Comparison of ENCODE assay signal across 9 cellular contexts in genomic region chr5:171405615-171406014, GRCh38.
DNase-seq lines count a peak whose midpoint lies in the region; ATAC-seq and TF ChIP-seq lines count a peak whose summit lies in the region.
"Had no signal": no experiment of that assay in that cellular context is flagged by ENCODE, and none has a peak within 500 bp of the region (broad histone marks: within the 10 kb centered on the region; RNA-seq: fewer than 3 reads in every experiment).

No MANE protein-coding gene starts in this region.

- no peak overlapping the region for H3K4me3 ChIP-seq in RWPE2 (ENCODE audit: severe bottlenecking)
- H3K4me3 ChIP-seq: psoas muscle had no signal

- DNase-seq in EH (ENCODE audit: low read depth) (peak; percentile 33), RWPE2 (ENCODE audit: low spot score) (no peak), fibroblast of peridontal ligament (ENCODE audit: extremely low read depth) (peak; percentile 58), globus pallidus (ENCODE audit: low spot score) (no peak), CD1c-positive myeloid dendritic cell (ENCODE audit: extremely low spot score) (no peak)
- DNase-seq in activated naive CD4-positive, alpha-beta T cell (lab: John Stamatoyannopoulos, UW): no peak
- no peak for DNase-seq in activated CD4-positive, alpha-beta T cell treated with anti-CD3 and anti-CD28 coated beads for 48 hours
- DNase-seq: psoas muscle had no signal

- TF ChIP-seq CTCF in 22Rv1 (IDR thresholded peaks at IDR 0.05): peak; percentile 65
- peak; percentile 61 for TF ChIP-seq CTCF in RWPE2 (IDR thresholded peaks at IDR 0.05; ENCODE audit: poor library complexity, severe bottlenecking)

- H3K36me3 ChIP-seq in RWPE2 (ENCODE audit: low read depth): peaks cover 75% of the 10 kb centered on the region

- no peaks in the 10 kb centered on the region for H3K27me3 ChIP-seq in RWPE2 (ENCODE audit: insufficient read depth, poor library complexity, severe bottlenecking)

- H3K9me3 ChIP-seq in RWPE2 (ENCODE audit: severe bottlenecking): no peaks in the 10 kb centered on the region
- H3K9me3 ChIP-seq: psoas muscle had no signal

- no peak overlapping the region for H3K27ac ChIP-seq in 22Rv1
- H3K27ac ChIP-seq in RWPE2 (ENCODE audit: poor library complexity, severe bottlenecking): no peak overlapping the region
- H3K27ac ChIP-seq: psoas muscle had no signal

- peak; percentile 45 for ATAC-seq in RWPE2 (ENCODE audit: low read depth)
- ATAC-seq: psoas muscle had no signal

- no peaks in the 10 kb centered on the region for H3K4me1 ChIP-seq in RWPE2 (ENCODE audit: insufficient read depth, poor library complexity, severe bottlenecking)
- H3K4me1 ChIP-seq: psoas muscle had no signal

Comparison
In these comparisons a context has a peak if more than half of its experiments do, and no peak if none do; other contexts are left out.
1. DNase-seq: peak in EH (single experiment) and fibroblast of peridontal ligament (single experiment); none in RWPE2 (single experiment), globus pallidus (single experiment), CD1c-positive myeloid dendritic cell (single experiment), activated naive CD4-positive, alpha-beta T cell (0 of 4) and activated CD4-positive, alpha-beta T cell treated with anti-CD3 and anti-CD28 coated beads for 48 hours (single experiment).